Comparison of ENCODE assay signal across 10 cellular contexts in the genomic region with DNA sequence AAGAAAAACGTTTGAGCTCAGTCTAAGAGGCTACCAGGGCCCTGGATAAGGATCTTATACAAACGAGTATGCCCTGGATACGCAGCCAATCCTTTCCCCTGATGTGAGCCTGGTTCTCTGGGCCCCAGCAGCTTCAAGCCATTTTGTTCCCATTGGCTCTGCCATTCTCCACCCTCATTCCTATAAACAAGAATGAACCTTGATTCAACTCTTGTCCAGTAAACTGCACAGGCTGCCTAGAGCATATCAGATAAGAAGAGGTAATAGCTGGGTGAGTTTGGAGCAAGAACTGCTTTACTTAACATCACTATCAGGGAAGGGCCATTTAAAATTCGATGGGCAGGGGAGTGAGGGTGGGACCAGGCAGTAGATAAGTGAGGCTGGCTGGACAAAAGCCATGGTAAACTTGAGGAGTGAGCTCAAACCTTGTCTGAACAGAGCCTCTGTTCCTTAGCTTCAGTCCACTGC. TPM values are rescaled to one million over a fixed set of nuclear protein-coding genes. Genes with fewer than 3 reads are reported as not detected.
DNase-seq lines count a peak whose midpoint lies in the region; TF ChIP-seq lines count a peak whose summit lies in the region.
"Had no signal": no experiment of that assay in that cellular context is flagged by ENCODE, and none has a peak within 500 bp of the region (broad histone marks: within the 10 kb centered on the region; RNA-seq: fewer than 3 reads in every experiment).

No MANE protein-coding gene starts in this region.

- H3K4me3 ChIP-seq in breast epithelium, result no peak overlapping the region
- no peak overlapping the region for H3K4me3 ChIP-seq in coronary artery
- no peak overlapping the region for H3K4me3 ChIP-seq in mucosa of rectum (ENCODE audit: low read length in 2 of 2)

- no peak overlapping the region for H3K27ac Mint-ChIP-seq in MCF 10A (ENCODE audit: low read depth, unreplicated experiment)

- peaks cover 7% of the 10 kb centered on the region for H3K4me1 Mint-ChIP-seq in MCF 10A (ENCODE audit: insufficient read depth, unreplicated experiment)

- H3K36me3 ChIP-seq in breast epithelium, result no peaks in the 10 kb centered on the region
- H3K36me3 ChIP-seq in mucosa of rectum (ENCODE audit: control insufficient read depth in 2 of 2, insufficient read depth in 2 of 2, low read length in 2 of 2), result no peaks in the 10 kb centered on the region

- no peaks in the 10 kb centered on the region for H3K9me3 ChIP-seq in breast epithelium
- no peaks in the 10 kb centered on the region for H3K9me3 ChIP-seq in mucosa of rectum (ENCODE audit: control insufficient read depth in 2 of 2, low read length in 2 of 2)

- peaks cover 33% of the 10 kb centered on the region for H3K27me3 Mint-ChIP-seq in MCF 10A (ENCODE audit: insufficient read depth, unreplicated experiment)

- H3K9ac ChIP-seq in mucosa of rectum (ENCODE audit: low read depth in 1 of 2, low read length in 2 of 2), result peak overlapping the region in 1 of 2 donors; percentile 36

- no peak overlapping the region for H3K4me3 Mint-ChIP-seq in MCF 10A (ENCODE audit: unreplicated experiment)

- DNase-seq in breast epithelium (ENCODE audit: low spot score in 2 of 2) (peak; percentile 62 to 74), MCF 10A (ENCODE audit: unreplicated experiment) (no peak), coronary artery (ENCODE audit: low spot score) (peak; percentile 76), dermis blood vessel endothelial cell (no peak), glomerular visceral epithelial cell (ENCODE audit: extremely low spot score) (no peak), GF-D8 (lab: John Stamatoyannopoulos, UW) (no peak)
- DNase-seq in stimulated activated CD4-positive, alpha-beta T cell treated with anti-CD3 and anti-CD28 coated beads, Interleukin-4, amount 100 ng/mL, for 24 hours, result no peak
- DNase-seq: NCI-H69, T-helper 2 cell had no signal

- H3K27me3 ChIP-seq in breast epithelium (no peaks in the 10 kb centered on the region), mucosa of rectum (ENCODE audit: control insufficient read depth in 2 of 2, insufficient read depth in 2 of 2, low read length in 2 of 2) (no peaks in the 10 kb centered on the region)

- CTCF ChIA-PET in MCF 10A (lab: Yijun Ruan, JAX), result interaction anchor here (0.6 to 4.5 kb wide), 13 partner anchors 9 to 1127 kb away, joined by 3 to 32 read pairs (median 5); no protein-coding TSS in a partner anchor

- no peaks in the 10 kb centered on the region for H3K9me3 Mint-ChIP-seq in MCF 10A (ENCODE audit: unreplicated experiment)

- H3K4me1 ChIP-seq in breast epithelium, result peaks cover 2 to 8% of the 10 kb centered on the region in 2 donors
- peaks cover 45 to 47% of the 10 kb centered on the region in 2 donors for H3K4me1 ChIP-seq in mucosa of rectum (ENCODE audit: control insufficient read depth in 2 of 2, insufficient read depth in 2 of 2, low read length in 2 of 2)

- TF ChIP-seq POLR2A in breast epithelium (IDR thresholded peaks at IDR 0.05), result no peak

- H3K27ac ChIP-seq in breast epithelium, result peak overlapping the region; percentile 78
- H3K27ac ChIP-seq in coronary artery, result peak overlapping the region; percentile 83 to 89
- H3K27ac ChIP-seq in mucosa of rectum (ENCODE audit: low read depth in 2 of 2, low read length in 2 of 2), result peak overlapping the region; percentile 73 to 85

- no TSS peak for BruUV-seq in MCF 10A (replicated peaks; lab: Mats Ljungman, UMichigan)

- intact Hi-C loops in breast epithelium (cut with DNase I; ENCODE audit: low total_unique reads) (no loop called here), MCF 10A (cut with micrococcal nuclease) (no loop called here)

- POLR2A ChIA-PET in MCF 10A (lab: Yijun Ruan, JAX), result interaction anchor here (0.5 to 2.4 kb wide), 7 partner anchors 8 to 453 kb away, joined by 3 to 39 read pairs (median 3); a partner anchor contains a TSS

- H3K36me3 Mint-ChIP-seq in MCF 10A (ENCODE audit: insufficient read depth, unreplicated experiment), result no peaks in the 10 kb centered on the region

- TF ChIP-seq CTCF in breast epithelium (IDR thresholded peaks at IDR 0.05) (no peak), MCF 10A (IDR thresholded peaks at IDR 0.05; ENCODE audit: unreplicated experiment) (no peak), coronary artery (IDR thresholded peaks at IDR 0.05) (no peak)

RNA-seq across cellular contexts. Expression of a gene that starts 11.3 kb away (rescaled TPM):
- total RNA-seq in breast epithelium (100 to 1,000 TPM in 2 of 3 donors, 10 to 100 TPM in 1; 82.7 to 271 (median 102) TPM), MCF 10A (2022) (39.8 and 44.4 TPM in 2 replicates), dermis blood vessel endothelial cell (63.5 and 64.7 TPM in 2 replicates)

RNA-seq across cellular contexts. Expression of a gene that starts 34.3 kb away (rescaled TPM):
- total RNA-seq in breast epithelium, result 100 to 1,000 TPM in 1 of 3 donors, 10 to 100 TPM in 2; 79.6 to 132 (median 92.4) TPM
- total RNA-seq in MCF 10A (2022), result not detected in 2 replicates
- total RNA-seq in dermis blood vessel endothelial cell, result 11.4 and 21.2 TPM in 2 replicates

Comparison
In these comparisons a context has a peak if more than half of its experiments do, and no peak if none do; other contexts are left out.
1. DNase-seq: peak in breast epithelium (2 of 2) and coronary artery (single experiment); none in MCF 10A (single experiment), dermis blood vessel endothelial cell (single experiment), glomerular visceral epithelial cell (single experiment), stimulated activated CD4-positive, alpha-beta T cell treated with anti-CD3 and anti-CD28 coated beads, Interleukin-4, amount 100 ng/mL, for 24 hours (single experiment) and GF-D8 (single experiment).
2. RNA of a gene that starts 34.3 kb away (total RNA-seq): 79.6 to 132 TPM in breast epithelium and 11.4 to 21.2 TPM in dermis blood vessel endothelial cell; not detected in MCF 10A; every median in the first group is over 10 times any median in the second.
3. Peak in every context shown above with its lines, with median percentiles within 50 percentile points of each other: H3K27ac ChIP-seq.